In genomic region chr4:39706334-39706733, GRCh38 we compare ENCODE assay signal across 10 cellular contexts. TPM values are rescaled to one million over a fixed set of nuclear protein-coding genes. Genes with fewer than 3 reads are reported as not detected.
DNase-seq lines count a peak whose midpoint lies in the region; ATAC-seq and TF ChIP-seq lines count a peak whose summit lies in the region.
"Had no signal": no experiment of that assay in that cellular context is flagged by ENCODE, and none has a peak within 500 bp of the region (broad histone marks: within the 10 kb centered on the region; RNA-seq: fewer than 3 reads in every experiment).

No MANE protein-coding gene starts in this region.

- POLR2A ChIA-PET in Panc1 (lab: Charles Lee): interaction anchor here (0.5 kb wide), 1 partner anchor 45 kb away, joined by 6 read pairs; no protein-coding TSS in a partner anchor

- CTCF ChIA-PET in Panc1 (lab: Charles Lee): interaction anchor here (0.7 kb wide), 1 partner anchor 11 kb away, joined by 4 read pairs; no protein-coding TSS in a partner anchor

- H3K27me3 ChIP-seq in Panc1 (ENCODE audit: control insufficient read depth, insufficient read depth, low read length): no peaks in the 10 kb centered on the region
- H3K27me3 ChIP-seq in prostate gland (replicated peaks; ENCODE audit: insufficient read depth): no peaks in the 10 kb centered on the region

- no peaks in the 10 kb centered on the region for H3K36me3 ChIP-seq in Panc1 (ENCODE audit: control insufficient read depth, insufficient read depth, low read length)
- H3K36me3 ChIP-seq in prostate gland: no peaks in the 10 kb centered on the region

- H3K9me3 ChIP-seq in Panc1 (ENCODE audit: control insufficient read depth, insufficient read depth, low read depth, low read length) (no peaks in the 10 kb centered on the region), prostate gland (no peaks in the 10 kb centered on the region)

- 0 out of 2 replicates have a peak overlapping the region, but pooled peaks have one; percentile 2 for H3K27ac ChIP-seq in Panc1 (ENCODE audit: low read length)
- no peak overlapping the region for H3K27ac ChIP-seq in prostate gland

- 82% methylated on average over 6 of the region's 6 CpGs for WGBS in prostate gland

- no TSS peak for BruUV-seq in Panc1 (replicated peaks; lab: Mats Ljungman, UMichigan)

- in situ Hi-C loops in Panc1 (cut with HindIII; ENCODE audit: low pct_unique_long_range_greater_than_20kb, low sequenced_read_pairs): no loop called here

- intact Hi-C loops in Panc1 (cut with micrococcal nuclease; ENCODE audit: unreplicated experiment): no loop called here
- intact Hi-C loops in prostate gland (cut with DNase I): no loop called here

- peak; percentile 88 for ATAC-seq in Panc1
- no peak for ATAC-seq in HG03521 (IDR thresholded peaks at IDR 0.05; ENCODE audit: unreplicated experiment)

- no peak for TF ChIP-seq POLR2A in prostate gland (IDR thresholded peaks at IDR 0.05)

- peaks cover 20% of the 10 kb centered on the region for H3K4me1 ChIP-seq in Panc1 (ENCODE audit: control insufficient read depth, insufficient read depth, low read length)
- no peaks in the 10 kb centered on the region for H3K4me1 ChIP-seq in prostate gland (replicated peaks)

- no peak for TF ChIP-seq CTCF in Panc1 (IDR thresholded peaks at IDR 0.05)
- no peak for TF ChIP-seq CTCF in prostate gland (IDR thresholded peaks at IDR 0.05)

- DNase-seq in EH (ENCODE audit: low read depth): peak; percentile 94
- DNase-seq in Panc1 (ENCODE audit: low read depth, low spot score): no peak
- DNase-seq in fibroblast of gingiva (ENCODE audit: low read depth): peak; percentile 80
- peak; percentile 14 for DNase-seq in prostate gland (ENCODE audit: low spot score)
- no peak for DNase-seq in middle frontal gyrus (ENCODE audit: extremely low spot score, low spot score)
- DNase-seq in GM19238 (ENCODE audit: insufficient read length, low spot score): no peak
- DNase-seq in Ammon's horn (ENCODE audit: low spot score): no peak
- DNase-seq: activated T-cell treated with anti-CD3 and anti-CD28 coated beads, Interleukin-2, amount 50 U/mL, for 4 hours; NCI-H1930 had no signal

- H3K4me3 ChIP-seq in Panc1 (ENCODE audit: low read depth in 2 of 2, low read length in 2 of 2): no peak overlapping the region
- no peak overlapping the region for H3K4me3 ChIP-seq in prostate gland

RNA-seq across cellular contexts. Expression of gene UBE2K, which starts 8.4 kb away (rescaled TPM):
- total RNA-seq in Panc1 (2021; ENCODE audit: unreplicated experiment) (84.1 TPM), prostate gland (10 to 100 TPM; 25.6 to 30.3 TPM)
- 138 TPM for polyA plus RNA-seq in Panc1 (2012; ENCODE audit: insufficient read length)

Comparison
In these comparisons a context has a peak if more than half of its experiments do, and no peak if none do; other contexts are left out.
1. DNase-seq: peak in EH (single experiment), fibroblast of gingiva (single experiment) and prostate gland (single experiment); none in Panc1 (single experiment), middle frontal gyrus (single experiment), GM19238 (single experiment) and Ammon's horn (single experiment).